12 cellular contexts compared by ENCODE assay signal in genomic region chr10:44946201-44946600, GRCh38. TPM values are rescaled to one million over a fixed set of nuclear protein-coding genes. Genes with fewer than 3 reads are reported as not detected.
A peak's percentile ranks its signal among the peaks of the same experiment; 100 is the strongest.
DNase-seq lines count a peak whose midpoint lies in the region; ATAC-seq and TF ChIP-seq lines count a peak whose summit lies in the region.
"Had no signal": no experiment of that assay in that cellular context is flagged by ENCODE, and none has a peak within 500 bp of the region (broad histone marks: within the 10 kb centered on the region; RNA-seq: fewer than 3 reads in every experiment).

No MANE protein-coding gene starts in this region.

- H3K27me3 ChIP-seq in right atrium auricular region = no peaks in the 10 kb centered on the region

- H3K36me3 ChIP-seq in right atrium auricular region = no peaks in the 10 kb centered on the region

- H3K4me3 ChIP-seq in right atrium auricular region = no peak overlapping the region

- peaks cover 0 to 3% of the 10 kb centered on the region in 2 donors for H3K9me3 ChIP-seq in right atrium auricular region

- no peak for TF ChIP-seq CTCF in right atrium auricular region (IDR thresholded peaks at IDR 0.05)

- ATAC-seq in GM19463 (IDR thresholded peaks at IDR 0.05; ENCODE audit: unreplicated experiment) = peak; percentile 58
- peak; percentile 53 for ATAC-seq in HG03457 (IDR thresholded peaks at IDR 0.05; ENCODE audit: unreplicated experiment)
- ATAC-seq in left colon = no peak

- intact Hi-C loops in left colon (cut with DNase I, micrococcal nuclease) = no loop called here

- H3K27ac ChIP-seq in right atrium auricular region = no peak overlapping the region

- DNase-seq in CD1c-positive myeloid dendritic cell (ENCODE audit: extremely low spot score) (peak; percentile 56), right atrium auricular region (ENCODE audit: low spot score) (peak; percentile 50), SW 1271 (lab: John Stamatoyannopoulos, UW) (no peak), left colon (no peak), nucleus accumbens (lab: John Stamatoyannopoulos, UW) (no peak), DMS79 treated with DMSO at 0.1 percent for 48 hours (lab: John Stamatoyannopoulos, UW) (no peak)
- DNase-seq: activated CD4-positive, alpha-beta T cell treated with anti-CD3 and anti-CD28 coated beads, Interleukin-2, amount 10 ng/mL, durations not matched to agents 7 days and 5 days; CD8-positive, alpha-beta memory T cell; NCI-H524 treated with DMSO at 0.1 percent for 48 hours had no signal

- peaks cover 0 to 48% of the 10 kb centered on the region in 2 donors for H3K4me1 ChIP-seq in right atrium auricular region

RNA-seq across cellular contexts. Expression of gene RASSF4, which starts 13.4 kb away (rescaled TPM):
- total RNA-seq in right atrium auricular region (10 to 100 TPM; 43.3 to 43.4 TPM), left colon (10 to 100 TPM; 29.4 to 44.7 TPM)

RNA-seq across cellular contexts. Expression of gene DEPP1, which starts 32.4 kb away (rescaled TPM):
- total RNA-seq in right atrium auricular region (100 to 1,000 TPM in 1 of 2 donors, 10 to 100 TPM in 1; 68.8 to 143 TPM), left colon (10 to 100 TPM; 13.4 to 17.1 TPM)

RNA-seq across cellular contexts. Expression of gene TMEM72, which starts 35.1 kb away (rescaled TPM):
- total RNA-seq in right atrium auricular region (under 1 TPM in 1 of 2 donors, not detected in 1; 0.15 TPM), left colon (10 to 100 TPM; 25.0 to 33.1 TPM)
- total RNA-seq: activated CD4-positive, alpha-beta T cell treated with anti-CD3 and anti-CD28 coated beads, Interleukin-2, amount 10 ng/mL, durations not matched to agents 7 days and 5 days; bronchial epithelial cell; CD8-positive, alpha-beta memory T cell had no signal

RNA-seq across cellular contexts. Expression of gene ZNF22, which starts 54.5 kb away (rescaled TPM):
- 10 to 100 TPM; 19.3 to 20.5 TPM for total RNA-seq in right atrium auricular region
- 10 to 100 TPM in 1 of 2 donors, 1 to 10 TPM in 1; 9.8 to 15.7 TPM for total RNA-seq in left colon

Comparison
In these comparisons a context has a peak if more than half of its experiments do, and no peak if none do; other contexts are left out.
1. DNase-seq: peak in CD1c-positive myeloid dendritic cell (single experiment) and right atrium auricular region (single experiment); none in SW 1271 (0 of 2), left colon (0 of 2), nucleus accumbens (0 of 56) and DMS79 treated with DMSO at 0.1 percent for 48 hours (single experiment).
2. RNA of gene TMEM72, which starts 35.1 kb away (total RNA-seq): 25.0 to 33.1 TPM in left colon; 0.15 TPM in right atrium auricular region; every median in the first group is over 10 times any median in the second.